ENCODE assay signal across 16 cellular contexts in the genomic region with DNA sequence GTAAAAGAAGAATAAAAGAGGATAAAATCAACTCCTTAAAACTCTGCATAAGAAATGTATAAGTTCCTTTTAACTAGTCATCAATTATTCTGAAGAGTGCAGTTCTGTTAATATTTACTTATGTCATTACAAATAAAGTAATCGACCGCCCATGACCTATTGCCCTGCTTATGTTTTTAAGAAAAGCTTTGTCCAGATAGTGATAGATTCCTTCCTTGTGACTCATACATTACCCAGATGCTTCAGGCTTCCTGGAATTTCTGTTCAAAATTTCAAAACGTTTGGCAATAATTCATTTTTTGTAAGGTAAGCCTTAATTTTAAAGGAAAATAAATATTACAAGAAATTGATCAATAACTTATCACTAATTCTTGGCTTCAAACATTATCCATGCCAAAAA.
A peak's percentile ranks its signal among the peaks of the same experiment; 100 is the strongest.
DNase-seq lines count a peak whose midpoint lies in the region; ATAC-seq and TF ChIP-seq lines count a peak whose summit lies in the region.
"Had no signal": no experiment of that assay in that cellular context is flagged by ENCODE, and none has a peak within 500 bp of the region (broad histone marks: within the 10 kb centered on the region; RNA-seq: fewer than 3 reads in every experiment).

No MANE protein-coding gene starts in this region.

- H3K27ac Mint-ChIP-seq in nephron progenitor cell: no peak overlapping the region
- H3K27ac Mint-ChIP-seq: activated CD4-positive, alpha-beta T cell treated with anti-CD3 and anti-CD28 coated beads, Interleukin-2, amount 10 ng/mL, durations not matched to agents 7 days and 5 days had no signal

- DNase-seq in DMS53 treated with DMSO at 0.1 percent for 48 hours (lab: John Stamatoyannopoulos, UW; ENCODE audit: unreplicated experiment) (peak; percentile 16), PC-9 (peak in 1 of 2 experiments; percentile 79), fibroblast of lung (ENCODE audit: low read depth in 2 of 2) (peak; percentile 68 to 71), mucosa of gallbladder (ENCODE audit: low spot score) (peak; percentile 77), SIG-M5 (lab: John Stamatoyannopoulos, UW) (no peak), nephron progenitor cell (no peak), MG63 (no peak)
- DNase-seq: activated CD4-positive, alpha-beta T cell treated with anti-CD3 and anti-CD28 coated beads, Interleukin-2, amount 10 ng/mL, durations not matched to agents 7 days and 5 days; Kasumi-1; NCI-H2029; NK-92 treated with Interleukin-12 subunit alpha and Interleukin-12 subunit beta, amount 100 ng/mL, for 24 hours; sigmoid colon had no signal

- H3K4me1 Mint-ChIP-seq in nephron progenitor cell: no peaks in the 10 kb centered on the region
- H3K4me1 Mint-ChIP-seq: activated CD4-positive, alpha-beta T cell treated with anti-CD3 and anti-CD28 coated beads, Interleukin-2, amount 10 ng/mL, durations not matched to agents 7 days and 5 days had no signal

- no peaks in the 10 kb centered on the region for H4K20me1 ChIP-seq in PC-9 (ENCODE audit: insufficient read depth)
- H4K20me1 ChIP-seq in fibroblast of lung (ENCODE audit: control insufficient read depth, extremely low read depth, insufficient read depth, low read length): no peaks in the 10 kb centered on the region
- H4K20me1 ChIP-seq: BLaER1 treated with 17β-estradiol and CSF1 and Interleukin-3, amounts not matched to agents 10 nM and 100 nM had no signal

- CTCF ChIA-PET in PC-9 (lab: Charles Lee): no interaction called here

- H3K4me2 ChIP-seq in PC-9 (peak overlapping the region; percentile 15), fibroblast of lung (ENCODE audit: extremely low read depth, insufficient read depth, low read length) (no peak overlapping the region)
- H3K4me2 ChIP-seq: BLaER1 treated with 17β-estradiol and CSF1 and Interleukin-3, amounts not matched to agents 10 nM and 100 nM had no signal

- no peak for TF ChIP-seq CTCF in PC-9 (conservative IDR thresholded peaks at IDR 0.05)
- no peak for TF ChIP-seq CTCF in fibroblast of lung (conservative IDR thresholded peaks at IDR 0.05 in 1 of 2, IDR thresholded peaks at IDR 0.05 in 1 of 2; ENCODE audit: low read depth in 1 of 2, low read length in 2 of 2)
- no peak for TF ChIP-seq CTCF in nephron progenitor cell (IDR thresholded peaks at IDR 0.05)

- H3K27ac ChIP-seq in PC-9 (no peak overlapping the region), fibroblast of lung (ENCODE audit: insufficient read depth, low read length) (no peak overlapping the region)
- H3K27ac ChIP-seq: BLaER1 treated with 17β-estradiol and CSF1 and Interleukin-3, amounts not matched to agents 10 nM and 100 nM; cardiac muscle cell; epithelial cell of prostate; sigmoid colon had no signal

- no peak overlapping the region for H3K9ac ChIP-seq in fibroblast of lung (ENCODE audit: insufficient read depth, low read length)
- H3K9ac ChIP-seq: BLaER1 treated with 17β-estradiol and CSF1 and Interleukin-3, amounts not matched to agents 10 nM and 100 nM had no signal

- no peaks in the 10 kb centered on the region for H3K79me2 ChIP-seq in PC-9 (ENCODE audit: low read depth)
- no peaks in the 10 kb centered on the region for H3K79me2 ChIP-seq in fibroblast of lung (ENCODE audit: control insufficient read depth, insufficient read depth, low read length)

- intact Hi-C loops in PC-9 (cut with micrococcal nuclease; ENCODE audit: unreplicated experiment): no loop called here

- no peaks in the 10 kb centered on the region for H3F3A ChIP-seq in PC-9 (ENCODE audit: insufficient read depth, low read depth)

- H3K9me3 Mint-ChIP-seq in nephron progenitor cell: no peaks in the 10 kb centered on the region

- peaks cover 9% of the 10 kb centered on the region for H3K4me1 ChIP-seq in PC-9 (replicated peaks; ENCODE audit: insufficient read depth)
- H3K4me1 ChIP-seq in fibroblast of lung (ENCODE audit: control insufficient read depth, extremely low read depth, insufficient read depth, low read length): no peaks in the 10 kb centered on the region
- H3K4me1 ChIP-seq: BLaER1 treated with 17β-estradiol and CSF1 and Interleukin-3, amounts not matched to agents 10 nM and 100 nM; sigmoid colon had no signal

- no peak for ATAC-seq in HG02970 (IDR thresholded peaks at IDR 0.05; ENCODE audit: low FRiP score, unreplicated experiment)

- H3K9me2 ChIP-seq in PC-9 (ENCODE audit: insufficient read depth): no peaks in the 10 kb centered on the region

- H3K9me3 ChIP-seq in PC-9 (ENCODE audit: insufficient read depth, low read depth) (0 out of 2 replicates have a peak, but pooled peaks cover 8% of the 10 kb centered on the region), fibroblast of lung (ENCODE audit: control insufficient read depth, insufficient read depth, low read depth, low read length) (no peaks in the 10 kb centered on the region), MG63 (no peaks in the 10 kb centered on the region)
- H3K9me3 ChIP-seq: BLaER1 treated with 17β-estradiol and CSF1 and Interleukin-3, amounts not matched to agents 10 nM and 100 nM; sigmoid colon had no signal

- H3K36me3 ChIP-seq in PC-9 (ENCODE audit: low read depth) (no peaks in the 10 kb centered on the region), fibroblast of lung (ENCODE audit: control insufficient read depth, insufficient read depth, low read length) (no peaks in the 10 kb centered on the region), MG63 (no peaks in the 10 kb centered on the region)
- H3K36me3 ChIP-seq: BLaER1 treated with 17β-estradiol and CSF1 and Interleukin-3, amounts not matched to agents 10 nM and 100 nM; cardiac muscle cell; sigmoid colon had no signal

- BruUV-seq in PC-9 (replicated peaks; lab: Mats Ljungman, UMichigan): no TSS peak

- H3K27me3 ChIP-seq in PC-9 (ENCODE audit: insufficient read depth, low read depth) (no peaks in the 10 kb centered on the region), fibroblast of lung (ENCODE audit: control insufficient read depth, insufficient read depth, low read length) (no peaks in the 10 kb centered on the region), MG63 (no peaks in the 10 kb centered on the region)
- H3K27me3 ChIP-seq: BLaER1 treated with 17β-estradiol and CSF1 and Interleukin-3, amounts not matched to agents 10 nM and 100 nM; cardiac muscle cell; sigmoid colon had no signal

- H3K27me3 Mint-ChIP-seq in nephron progenitor cell (ENCODE audit: low read depth, poor library complexity): no peaks in the 10 kb centered on the region
- H3K27me3 Mint-ChIP-seq: activated CD4-positive, alpha-beta T cell treated with anti-CD3 and anti-CD28 coated beads, Interleukin-2, amount 10 ng/mL, durations not matched to agents 7 days and 5 days had no signal

- no peak overlapping the region for H2AFZ ChIP-seq in PC-9
- no peak overlapping the region for H2AFZ ChIP-seq in fibroblast of lung (ENCODE audit: low read length)

- H3K36me3 Mint-ChIP-seq in nephron progenitor cell (ENCODE audit: low read depth): no peaks in the 10 kb centered on the region

- POLR2A ChIA-PET in PC-9 (lab: Charles Lee; ENCODE audit: unreplicated experiment): no interaction called here

- H3K4me3 ChIP-seq in PC-9: no peak overlapping the region
- H3K4me3 ChIP-seq in fibroblast of lung (replicated peaks in 1 of 4; ENCODE audit: control extremely low read depth in 1 of 4, insufficient read depth in 1 of 4, low read depth in 3 of 4, low read length in 4 of 4): no peak overlapping the region
- no peak overlapping the region for H3K4me3 ChIP-seq in MG63
- H3K4me3 ChIP-seq: BLaER1 treated with 17β-estradiol and CSF1 and Interleukin-3, amounts not matched to agents 10 nM and 100 nM; cardiac muscle cell; sigmoid colon had no signal

- H3K4me3 Mint-ChIP-seq in nephron progenitor cell: no peak overlapping the region
- H3K4me3 Mint-ChIP-seq: activated CD4-positive, alpha-beta T cell treated with anti-CD3 and anti-CD28 coated beads, Interleukin-2, amount 10 ng/mL, durations not matched to agents 7 days and 5 days had no signal

Comparison
In these comparisons a context has a peak if more than half of its experiments do, and no peak if none do; other contexts are left out.
1. DNase-seq: peak in DMS53 treated with DMSO at 0.1 percent for 48 hours (single experiment), fibroblast of lung (2 of 2) and mucosa of gallbladder (single experiment); none in SIG-M5 (single experiment), nephron progenitor cell (single experiment) and MG63 (single experiment).